In genomic region chr3:37897763-37898162, GRCh38 we compare ENCODE assay signal across 14 cellular contexts.
"Had no signal": no experiment of that assay in that cellular context is flagged by ENCODE, and none has a peak within 500 bp of the region (broad histone marks: within the 10 kb centered on the region; RNA-seq: fewer than 3 reads in every experiment).

No MANE protein-coding gene starts in this region.

- H3K9me3 Mint-ChIP-seq: activated naive CD4-positive, alpha-beta T cell treated with anti-CD3 and anti-CD28 coated beads for 36 hours; activated naive CD8-positive, alpha-beta T cell treated with anti-CD3 and anti-CD28 coated beads, Interleukin-2, amount 50 U/mL, for 24 hours; naive thymus-derived CD4-positive, alpha-beta T cell; stimulated activated naive CD8-positive, alpha-beta T cell treated with anti-CD3 and anti-CD28 coated beads, Interleukin-15, amount 100 ng/mL, for 72 hours; T-helper 2 cell treated with Interferon-gamma antibody and Interleukin-4, amounts not matched to agents 5 μg/mL and 100 μg/mL, for 36 hours had no signal

- H3K27me3 ChIP-seq: testis had no signal

- H3K9me3 ChIP-seq: testis had no signal

- H3K27ac ChIP-seq: parathyroid adenoma, testis had no signal

- H3K4me3 Mint-ChIP-seq: activated naive CD4-positive, alpha-beta T cell treated with anti-CD3 and anti-CD28 coated beads for 36 hours; activated naive CD8-positive, alpha-beta T cell treated with anti-CD3 and anti-CD28 coated beads, Interleukin-2, amount 50 U/mL, for 24 hours; naive thymus-derived CD4-positive, alpha-beta T cell; stimulated activated naive CD8-positive, alpha-beta T cell treated with anti-CD3 and anti-CD28 coated beads, Interleukin-15, amount 100 ng/mL, for 72 hours; T-helper 2 cell treated with Interferon-gamma antibody and Interleukin-4, amounts not matched to agents 5 μg/mL and 100 μg/mL, for 36 hours had no signal

- H3K4me3 ChIP-seq: lung, testis had no signal

- ATAC-seq: activated naive CD8-positive, alpha-beta T cell treated with anti-CD3 and anti-CD28 coated beads, Interleukin-2, amount 50 U/mL, for 24 hours; esophagus mucosa; naive thymus-derived CD4-positive, alpha-beta T cell; stimulated activated naive CD8-positive, alpha-beta T cell treated with anti-CD3 and anti-CD28 coated beads, Interleukin-15, amount 100 ng/mL, for 72 hours had no signal

- FAIRE-seq: astrocyte had no signal

- DNase-seq: activated CD4-positive, CD25-positive, alpha-beta regulatory T cell treated with anti-CD3 and anti-CD28 coated beads, Interleukin-2, amount 50 U/mL, for 72 hours; activated naive CD4-positive, alpha-beta T cell treated with anti-CD3 and anti-CD28 coated beads for 36 hours; activated naive CD8-positive, alpha-beta T cell treated with anti-CD3 and anti-CD28 coated beads, Interleukin-2, amount 50 U/mL, for 24 hours; glutamatergic neuron; naive thymus-derived CD4-positive, alpha-beta T cell; stimulated activated CD4-positive, alpha-beta T cell treated with anti-CD3 and anti-CD28 coated beads, Interleukin-1b, Interleukin-23, amount 100 ng/mL, for 48 hours; stimulated activated naive CD8-positive, alpha-beta T cell treated with anti-CD3 and anti-CD28 coated beads, Interleukin-15, amount 100 ng/mL, for 72 hours; SW 1271; testis had no signal

- H3K4me1 ChIP-seq: parathyroid adenoma had no signal

- H3K27ac Mint-ChIP-seq: activated naive CD4-positive, alpha-beta T cell treated with anti-CD3 and anti-CD28 coated beads for 36 hours; activated naive CD8-positive, alpha-beta T cell treated with anti-CD3 and anti-CD28 coated beads, Interleukin-2, amount 50 U/mL, for 24 hours; naive thymus-derived CD4-positive, alpha-beta T cell; stimulated activated naive CD8-positive, alpha-beta T cell treated with anti-CD3 and anti-CD28 coated beads, Interleukin-15, amount 100 ng/mL, for 72 hours; T-helper 2 cell treated with Interferon-gamma antibody and Interleukin-4, amounts not matched to agents 5 μg/mL and 100 μg/mL, for 36 hours had no signal
